Comparison of ENCODE assay signal across 8 cellular contexts in genomic region chr1:197902131-197902453, GRCh38. TPM values are rescaled to one million over a fixed set of nuclear protein-coding genes. Genes with fewer than 3 reads are reported as not detected.
A peak's percentile ranks its signal among the peaks of the same experiment; 100 is the strongest.
DNase-seq lines count a peak whose midpoint lies in the region; FAIRE-seq and TF ChIP-seq lines count a peak whose summit lies in the region.

No MANE protein-coding gene starts in this region.

- peaks cover 7% of the 10 kb centered on the region for H3K4me1 Mint-ChIP-seq in Caco-2 (ENCODE audit: low read depth, unreplicated experiment)

- H4K20me1 ChIP-seq in Loucy (ENCODE audit: insufficient read depth, low read length, poor library complexity, severe bottlenecking), result no peaks in the 10 kb centered on the region

- H3K9me3 ChIP-seq in Caco-2, result no peaks in the 10 kb centered on the region
- no peaks in the 10 kb centered on the region for H3K9me3 ChIP-seq in Loucy (ENCODE audit: insufficient read depth, low read depth, low read length)
- no peaks in the 10 kb centered on the region for H3K9me3 ChIP-seq in effector memory CD4-positive, alpha-beta T cell (ENCODE audit: control insufficient read depth, low read length)
- H3K9me3 ChIP-seq in neutrophil, result no peaks in the 10 kb centered on the region

- H3K4me3 Mint-ChIP-seq in Caco-2 (ENCODE audit: unreplicated experiment), result peak overlapping the region; percentile 83

- H3F3A ChIP-seq in Loucy (ENCODE audit: low read depth), result no peaks in the 10 kb centered on the region; the same call in 1 of the 2 replicates

- peaks cover 7% of the 10 kb centered on the region for H3K27me3 Mint-ChIP-seq in Caco-2 (ENCODE audit: insufficient read depth, unreplicated experiment)

- H3K36me3 ChIP-seq in Caco-2 (ENCODE audit: control insufficient read depth, insufficient read depth, low read length), result no peaks in the 10 kb centered on the region
- H3K36me3 ChIP-seq in Loucy (ENCODE audit: insufficient read depth, low read length), result no peaks in the 10 kb centered on the region
- no peaks in the 10 kb centered on the region for H3K36me3 ChIP-seq in effector memory CD4-positive, alpha-beta T cell (ENCODE audit: control insufficient read depth, insufficient read depth, low read length)
- H3K36me3 ChIP-seq in neutrophil, result no peaks in the 10 kb centered on the region

- no peak for FAIRE-seq in RCC 7860 (lab: Jason Lieb, UNC)

- TF ChIP-seq CTCF in Caco-2 (IDR thresholded peaks at IDR 0.05; ENCODE audit: insufficient read depth in 1 of 2, low read depth in 1 of 2, low read length in 1 of 2, severe bottlenecking in 1 of 2, unreplicated experiment in 1 of 2) (no peak), Loucy (conservative IDR thresholded peaks at IDR 0.05; ENCODE audit: low read length) (no peak), neutrophil (IDR thresholded peaks at IDR 0.05) (no peak)

- DNase-seq in Caco-2 (no peak), NOMO-1 (lab: John Stamatoyannopoulos, UW; ENCODE audit: unreplicated experiment in 2 of 2) (no peak), HuH-7 (ENCODE audit: low spot score) (no peak), RCC 7860 (ENCODE audit: low spot score) (no peak), NAMALWA (ENCODE audit: low spot score) (no peak)
- DNase-seq in effector memory CD4-positive, alpha-beta T cell, result no peak

- peak overlapping the region; percentile 32 for H3K27ac ChIP-seq in effector memory CD4-positive, alpha-beta T cell (ENCODE audit: insufficient read depth, low read length, poor library complexity, severe bottlenecking)
- no peak overlapping the region for H3K27ac ChIP-seq in neutrophil

- H3K4me1 ChIP-seq in Caco-2, result peaks cover 4% of the 10 kb centered on the region; the same call in 1 of the 2 replicates
- H3K4me1 ChIP-seq in Loucy (ENCODE audit: insufficient read depth, low read length, poor library complexity, severe bottlenecking), result peaks cover 20% of the 10 kb centered on the region
- peaks cover 4% of the 10 kb centered on the region for H3K4me1 ChIP-seq in effector memory CD4-positive, alpha-beta T cell (ENCODE audit: control insufficient read depth, insufficient read depth, low read length, poor library complexity, severe bottlenecking)
- peaks cover 11 to 13% of the 10 kb centered on the region in 2 experiments for H3K4me1 ChIP-seq in neutrophil (ENCODE audit: control insufficient read depth in 1 of 2, insufficient read depth in 1 of 2, low read depth in 1 of 2, low read length in 1 of 2)

- peak overlapping the region; percentile 90 for H3K4me2 ChIP-seq in Loucy (ENCODE audit: low read depth, low read length, poor library complexity, severe bottlenecking)

- BruUV-seq in Caco-2 (replicated peaks; lab: Mats Ljungman, UMichigan), result TSS peak; percentile 89

- H3K36me3 Mint-ChIP-seq in Caco-2 (ENCODE audit: insufficient read depth, unreplicated experiment), result no peaks in the 10 kb centered on the region

- peaks cover 7% of the 10 kb centered on the region; the same call in 1 of the 2 replicates for H3K79me2 ChIP-seq in Loucy (ENCODE audit: insufficient read depth, low read length)

- intact Hi-C loops in Caco-2 (cut with micrococcal nuclease; ENCODE audit: unreplicated experiment), result no loop called here

- peak overlapping the region; percentile 82 for H2AFZ ChIP-seq in Loucy (ENCODE audit: low read length)

- peaks cover 9% of the 10 kb centered on the region for H3K9me3 Mint-ChIP-seq in Caco-2 (ENCODE audit: unreplicated experiment)

- POLR2A ChIA-PET in Caco-2 (lab: Charles Lee), result no interaction called here

- H3K9ac ChIP-seq in Loucy (ENCODE audit: low read depth, low read length, poor library complexity, severe bottlenecking), result peak overlapping the region; percentile 88

- CTCF ChIA-PET in Caco-2 (lab: Charles Lee), result interaction anchor here (0.5 to 1.4 kb wide), 2 partner anchors 112 to 287 kb away, joined by 3 to 6 read pairs; no protein-coding TSS in a partner anchor

- H3K4me3 ChIP-seq in Caco-2 (ENCODE audit: low read depth, low read length) (peak overlapping the region; percentile 55), Loucy (ENCODE audit: low read length, poor library complexity, severe bottlenecking) (peak overlapping the region; percentile 98), neutrophil (ENCODE audit: low read depth in 1 of 2, low read length in 1 of 2) (peak overlapping the region; percentile 62 to 67)
- peak overlapping the region; percentile 69 for H3K4me3 ChIP-seq in effector memory CD4-positive, alpha-beta T cell (ENCODE audit: insufficient read depth, low read depth, low read length, poor library complexity, severe bottlenecking)

- H3K9me2 ChIP-seq in Loucy (replicated peaks; ENCODE audit: low read depth, low read length), result no peaks in the 10 kb centered on the region

- peak overlapping the region; percentile 68 for H3K27ac Mint-ChIP-seq in Caco-2 (ENCODE audit: unreplicated experiment)

- H3K27me3 ChIP-seq in Caco-2 (replicated peaks; ENCODE audit: control insufficient read depth, insufficient read depth, low read length) (no peaks in the 10 kb centered on the region), Loucy (ENCODE audit: insufficient read depth, low read length, poor library complexity, severe bottlenecking) (no peaks in the 10 kb centered on the region), neutrophil (peaks cover 99% of the 10 kb centered on the region)
- H3K27me3 ChIP-seq in effector memory CD4-positive, alpha-beta T cell (replicated peaks; ENCODE audit: control insufficient read depth, insufficient read depth, low read length, poor library complexity, severe bottlenecking), result peaks cover 27% of the 10 kb centered on the region

RNA-seq across cellular contexts. Expression of gene C1orf53, which starts 0.3 kb away (rescaled TPM):
- 9.4 and 9.9 TPM in 2 replicates for total RNA-seq in Caco-2 (2022)

RNA-seq across cellular contexts. Expression of gene LHX9, which starts 15.1 kb away (rescaled TPM):
- total RNA-seq in Caco-2 (2022), result 0.12 and 0.36 TPM in 2 replicates
